ENCODE assay signal across 9 cellular contexts in genomic region chr1:201713093-201713810, GRCh38.
DNase-seq lines count a peak whose midpoint lies in the region; FAIRE-seq and TF ChIP-seq lines count a peak whose summit lies in the region.
"Had no signal": no experiment of that assay in that cellular context is flagged by ENCODE, and none has a peak within 500 bp of the region (broad histone marks: within the 10 kb centered on the region; RNA-seq: fewer than 3 reads in every experiment).

No MANE protein-coding gene starts in this region.

- intact Hi-C loops in Caco-2 (cut with micrococcal nuclease; ENCODE audit: unreplicated experiment) (no loop called here), OCI-LY7 (cut with micrococcal nuclease; ENCODE audit: unreplicated experiment) (no loop called here)

- H3K27ac Mint-ChIP-seq in Caco-2 (ENCODE audit: unreplicated experiment) (no peak overlapping the region), mesothelial cell of epicardium (peak overlapping the region; percentile 55)

- no peak overlapping the region for H3K4me2 ChIP-seq in OCI-LY7 (ENCODE audit: low read length)

- BruUV-seq in Caco-2 (replicated peaks; lab: Mats Ljungman, UMichigan): no TSS peak
- BruUV-seq in OCI-LY7 (replicated peaks; lab: Mats Ljungman, UMichigan): no TSS peak

- DNase-seq in Caco-2 (peak; percentile 48 to 80), OCI-LY7 (ENCODE audit: low spot score) (no peak), mesothelial cell of epicardium (ENCODE audit: low spot score in 2 of 2, unreplicated experiment in 2 of 2) (no peak), GM19239 (ENCODE audit: insufficient read length, low spot score) (no peak), NCI-H187 treated with DMSO at 0.1 percent for 48 hours (lab: John Stamatoyannopoulos, UW) (no peak), NCI-H187 (lab: John Stamatoyannopoulos, UW) (no peak)

- no peaks in the 10 kb centered on the region for H3K79me2 ChIP-seq in OCI-LY7 (ENCODE audit: insufficient read depth, low read depth, low read length)

- no peak for FAIRE-seq in GM19239 (lab: Jason Lieb, UNC)
- FAIRE-seq: frontal cortex had no signal

- CTCF ChIA-PET in Caco-2 (lab: Charles Lee) (interaction anchor here (1.0 to 8.1 kb wide), 3 partner anchors 14 to 154 kb away, joined by 3 to 178 read pairs (median 3); no protein-coding TSS in a partner anchor), OCI-LY7 (lab: Charles Lee; ENCODE audit: unreplicated experiment) (interaction anchor here (0.8 kb wide), 1 partner anchor 10 kb away, joined by 3 read pairs; no protein-coding TSS in a partner anchor)

- no peak overlapping the region for H3K4me3 ChIP-seq in Caco-2 (ENCODE audit: low read depth, low read length)
- H3K4me3 ChIP-seq in OCI-LY7 (ENCODE audit: low read depth, low read length, poor library complexity, severe bottlenecking): no peak overlapping the region
- H3K4me3 ChIP-seq in duodenal mucosa (ENCODE audit: low read depth in 1 of 2, low read length in 2 of 2): no peak overlapping the region
- H3K4me3 ChIP-seq in urinary bladder (ENCODE audit: low read depth, low read length): no peak overlapping the region

- H4K20me1 ChIP-seq in OCI-LY7 (ENCODE audit: insufficient read depth, low read length): no peaks in the 10 kb centered on the region

- TF ChIP-seq CTCF in Caco-2 (IDR thresholded peaks at IDR 0.05; ENCODE audit: insufficient read depth in 1 of 2, low read depth in 1 of 2, low read length in 1 of 2, severe bottlenecking in 1 of 2, unreplicated experiment in 1 of 2): no peak
- TF ChIP-seq CTCF in OCI-LY7 (conservative IDR thresholded peaks at IDR 0.05; ENCODE audit: low read length): no peak
- no peak for TF ChIP-seq CTCF in mesothelial cell of epicardium (IDR thresholded peaks at IDR 0.05; ENCODE audit: unreplicated experiment)

- H3K27me3 ChIP-seq in Caco-2 (replicated peaks; ENCODE audit: control insufficient read depth, insufficient read depth, low read length) (no peaks in the 10 kb centered on the region), duodenal mucosa (ENCODE audit: control insufficient read depth in 1 of 2, insufficient read depth in 2 of 2, low read length in 2 of 2) (no peaks in the 10 kb centered on the region)

- H3K36me3 ChIP-seq in Caco-2 (ENCODE audit: control insufficient read depth, insufficient read depth, low read length) (no peaks in the 10 kb centered on the region), OCI-LY7 (ENCODE audit: insufficient read depth, low read length) (no peaks in the 10 kb centered on the region), duodenal mucosa (ENCODE audit: control insufficient read depth in 1 of 2, insufficient read depth in 2 of 2, low read length in 2 of 2) (no peaks in the 10 kb centered on the region), urinary bladder (ENCODE audit: insufficient read depth) (no peaks in the 10 kb centered on the region)

- H3K9me2 ChIP-seq in OCI-LY7 (ENCODE audit: insufficient read depth, low read length): no peaks in the 10 kb centered on the region

- H3K4me1 Mint-ChIP-seq in Caco-2 (ENCODE audit: low read depth, unreplicated experiment) (no peaks in the 10 kb centered on the region), mesothelial cell of epicardium (peaks cover 13% of the 10 kb centered on the region)

- 20% methylated on average over 3 of the region's 3 CpGs for WGBS in urinary bladder

- H3K4me1 ChIP-seq in Caco-2 (0 out of 2 replicates have a peak, but pooled peaks cover 8% of the 10 kb centered on the region), OCI-LY7 (ENCODE audit: insufficient read depth, low read length, poor library complexity, severe bottlenecking) (peaks cover 17% of the 10 kb centered on the region), duodenal mucosa (ENCODE audit: control insufficient read depth in 1 of 2, insufficient read depth in 2 of 2, low read length in 2 of 2) (peaks cover 40 to 45% of the 10 kb centered on the region in 2 donors), urinary bladder (ENCODE audit: insufficient read depth) (no peaks in the 10 kb centered on the region)

- peak overlapping the region in 1 of 2 donors; percentile 29 for H3K9ac ChIP-seq in duodenal mucosa (ENCODE audit: low read depth in 1 of 2, low read length in 2 of 2)

- no peaks in the 10 kb centered on the region for H3K9me3 ChIP-seq in Caco-2
- H3K9me3 ChIP-seq in OCI-LY7 (ENCODE audit: low read length): no peaks in the 10 kb centered on the region
- H3K9me3 ChIP-seq in duodenal mucosa (ENCODE audit: control insufficient read depth in 1 of 2, low read length in 2 of 2): no peaks in the 10 kb centered on the region

- no peaks in the 10 kb centered on the region for H3K36me3 Mint-ChIP-seq in Caco-2 (ENCODE audit: insufficient read depth, unreplicated experiment)
- peaks cover 9% of the 10 kb centered on the region for H3K36me3 Mint-ChIP-seq in mesothelial cell of epicardium

- H3K9me3 Mint-ChIP-seq in Caco-2 (ENCODE audit: unreplicated experiment) (no peaks in the 10 kb centered on the region), mesothelial cell of epicardium (no peaks in the 10 kb centered on the region)

- 0 out of 2 replicates have a peak overlapping the region, but pooled peaks have one; percentile 7 for H2AFZ ChIP-seq in OCI-LY7 (ENCODE audit: low read length)

- H3K27ac ChIP-seq in OCI-LY7 (ENCODE audit: low read depth, low read length, poor library complexity, severe bottlenecking): no peak overlapping the region
- peak overlapping the region; percentile 53 for H3K27ac ChIP-seq in duodenal mucosa (ENCODE audit: low read depth, low read length)
- H3K27ac ChIP-seq in urinary bladder (ENCODE audit: low read depth): peak overlapping the region; percentile 86

- peaks cover 14% of the 10 kb centered on the region for H3K27me3 Mint-ChIP-seq in Caco-2 (ENCODE audit: insufficient read depth, unreplicated experiment)
- H3K27me3 Mint-ChIP-seq in mesothelial cell of epicardium (ENCODE audit: low read depth): no peaks in the 10 kb centered on the region

- H3K4me3 Mint-ChIP-seq in Caco-2 (ENCODE audit: unreplicated experiment) (no peak overlapping the region), mesothelial cell of epicardium (no peak overlapping the region)

- POLR2A ChIA-PET in Caco-2 (lab: Charles Lee) (no interaction called here), OCI-LY7 (lab: Charles Lee) (interaction anchor here (1.0 kb wide), 1 partner anchor 10 kb away, joined by 4 read pairs; no protein-coding TSS in a partner anchor)

Comparison
In these comparisons a context has a peak if more than half of its experiments do, and no peak if none do; other contexts are left out.
1. DNase-seq: peak in Caco-2 (2 of 2); none in OCI-LY7 (single experiment), mesothelial cell of epicardium (0 of 2), GM19239 (single experiment), NCI-H187 treated with DMSO at 0.1 percent for 48 hours (single experiment) and NCI-H187 (0 of 2).